Comparison of ENCODE assay signal across 20 cellular contexts in genomic region chr10:129637841-129638240, GRCh38.
"Had no signal": no experiment of that assay in that cellular context is flagged by ENCODE, and none has a peak within 500 bp of the region (broad histone marks: within the 10 kb centered on the region; RNA-seq: fewer than 3 reads in every experiment).

No MANE protein-coding gene starts in this region.

- H3K36me3 ChIP-seq: lower lobe of right lung, neutrophil, pancreas, right lobe of liver, thoracic aorta, upper lobe of right lung, uterus had no signal

- H3K27me3 ChIP-seq: dorsolateral prefrontal cortex, neutrophil, pancreas, right lobe of liver, tibial nerve, upper lobe of right lung, uterus had no signal

- H3K27ac ChIP-seq: dorsolateral prefrontal cortex, lower lobe of right lung, neutrophil, pancreas, right lobe of liver, thoracic aorta, tibial nerve, upper lobe of right lung, uterus had no signal

- H3K9me3 ChIP-seq: neutrophil, pancreas had no signal

- DNase-seq: effector CD4-positive, alpha-beta T cell; hypothalamus; immature natural killer cell; islet precursor cell; kidney glomerular epithelial cell; left ventricle myocardium superior; lower lobe of right lung; natural killer cell; pancreas; right lobe of liver; small intestine; stimulated activated CD4-positive, alpha-beta T cell treated with anti-CD3 and anti-CD28 coated beads, Interleukin-15, amount 100 ng/mL, for 24 hours; stimulated activated CD4-positive, alpha-beta T cell treated with anti-CD3 and anti-CD28 coated beads, Interleukin-2, amount 100 ng/mL, for 48 hours; stimulated activated naive B cell treated with anti-CD40 and anti-IgM and Interleukin-4, amounts not matched to agents 10 μg/mL and 1 μg/mL and 100 μg/mL, for 72 hours; upper lobe of right lung; uterus had no signal

- H3K4me1 ChIP-seq: lower lobe of right lung, pancreas, tibial nerve, upper lobe of right lung, uterus had no signal

- H3K4me3 ChIP-seq: dorsolateral prefrontal cortex, lower lobe of right lung, pancreas, right lobe of liver, thoracic aorta, tibial nerve, upper lobe of right lung, uterus had no signal

- ATAC-seq: left ventricle myocardium superior; lower lobe of right lung; natural killer cell; pancreas; right lobe of liver; stimulated activated naive B cell treated with anti-CD40 and anti-IgM and Interleukin-4, amounts not matched to agents 10 μg/mL and 1 μg/mL and 100 μg/mL, for 72 hours; upper lobe of right lung had no signal
